12 cellular contexts compared by ENCODE assay signal in genomic region chr4:102616661-102617060, GRCh38.
A peak's percentile ranks its signal among the peaks of the same experiment; 100 is the strongest.
DNase-seq lines count a peak whose midpoint lies in the region; ATAC-seq and TF ChIP-seq lines count a peak whose summit lies in the region.
"Had no signal": no experiment of that assay in that cellular context is flagged by ENCODE, and none has a peak within 500 bp of the region (broad histone marks: within the 10 kb centered on the region; RNA-seq: fewer than 3 reads in every experiment).

No MANE protein-coding gene starts in this region.

- H3K36me3 Mint-ChIP-seq in activated T-cell treated with anti-CD3 and anti-CD28 coated beads, Interleukin-2, amount 50 U/mL, for 72 hours (ENCODE audit: insufficient read depth in 2 of 2) = peaks cover 27 to 45% of the 10 kb centered on the region in 2 donors
- H3K36me3 Mint-ChIP-seq in activated naive CD8-positive, alpha-beta T cell = peaks cover 53% of the 10 kb centered on the region
- H3K36me3 Mint-ChIP-seq in naive thymus-derived CD8-positive, alpha-beta T cell = peaks cover 30 to 55% (median 44%) of the 10 kb centered on the region in 3 donors

- H3K27ac Mint-ChIP-seq in activated T-cell treated with anti-CD3 and anti-CD28 coated beads, Interleukin-2, amount 50 U/mL, for 72 hours = peak overlapping the region; percentile 60
- H3K27ac Mint-ChIP-seq in activated naive CD8-positive, alpha-beta T cell = peak overlapping the region; percentile 98
- peak overlapping the region; percentile 45 to 100 (median 76) for H3K27ac Mint-ChIP-seq in naive thymus-derived CD8-positive, alpha-beta T cell
- H3K27ac Mint-ChIP-seq: dendritic cell treated with granulocyte-macrophage colony-stimulating factor and Interleukin-4, amounts not matched to agents 40 ng/mL and 50 ng/mL, for 4 days had no signal

- POLR2A ChIA-PET in naive thymus-derived CD8-positive, alpha-beta T cell (lab: Charles Lee) = interaction anchor here (1.2 to 1.5 kb wide), 2 partner anchors 14 to 211 kb away, joined by 4 to 9 read pairs; partner anchors contain the start of gene UBE2D3

- peak overlapping the region in 1 of 2 donors; percentile 26 for H3K4me3 Mint-ChIP-seq in activated T-cell treated with anti-CD3 and anti-CD28 coated beads, Interleukin-2, amount 50 U/mL, for 72 hours
- H3K4me3 Mint-ChIP-seq in activated naive CD8-positive, alpha-beta T cell = no peak overlapping the region
- H3K4me3 Mint-ChIP-seq in naive thymus-derived CD8-positive, alpha-beta T cell = peak overlapping the region in 5 of 10 donors; percentile 41 to 71 (median 59)
- H3K4me3 Mint-ChIP-seq: dendritic cell treated with granulocyte-macrophage colony-stimulating factor and Interleukin-4, amounts not matched to agents 40 ng/mL and 50 ng/mL, for 4 days had no signal

- ATAC-seq in activated T-cell treated with anti-CD3 and anti-CD28 coated beads, Interleukin-2, amount 50 U/mL, for 72 hours (replicated peaks in 1 of 2) = peak; percentile 3 to 7
- no peak for ATAC-seq in naive thymus-derived CD8-positive, alpha-beta T cell
- no peak for ATAC-seq in omental fat pad (ENCODE audit: low FRiP score)
- ATAC-seq: gastrocnemius medialis, left lobe of liver had no signal

- no peaks in the 10 kb centered on the region for H3K27me3 Mint-ChIP-seq in activated T-cell treated with anti-CD3 and anti-CD28 coated beads, Interleukin-2, amount 50 U/mL, for 72 hours (ENCODE audit: low read depth)
- no peaks in the 10 kb centered on the region for H3K27me3 Mint-ChIP-seq in activated naive CD8-positive, alpha-beta T cell
- no peaks in the 10 kb centered on the region for H3K27me3 Mint-ChIP-seq in naive thymus-derived CD8-positive, alpha-beta T cell
- H3K27me3 Mint-ChIP-seq: dendritic cell treated with granulocyte-macrophage colony-stimulating factor and Interleukin-4, amounts not matched to agents 40 ng/mL and 50 ng/mL, for 4 days had no signal

- no peaks in the 10 kb centered on the region for H3K9me3 Mint-ChIP-seq in activated T-cell treated with anti-CD3 and anti-CD28 coated beads, Interleukin-2, amount 50 U/mL, for 72 hours
- H3K9me3 Mint-ChIP-seq in activated naive CD8-positive, alpha-beta T cell (ENCODE audit: low read depth) = peaks cover 5% of the 10 kb centered on the region
- no peaks in the 10 kb centered on the region for H3K9me3 Mint-ChIP-seq in naive thymus-derived CD8-positive, alpha-beta T cell
- H3K9me3 Mint-ChIP-seq: dendritic cell treated with granulocyte-macrophage colony-stimulating factor and Interleukin-4, amounts not matched to agents 40 ng/mL and 50 ng/mL, for 4 days had no signal

- TF ChIP-seq CTCF in omental fat pad (IDR thresholded peaks at IDR 0.05) = no peak

- DNase-seq in activated T-cell treated with anti-CD3 and anti-CD28 coated beads, Interleukin-2, amount 50 U/mL, for 72 hours = peak in 1 of 2 donors; percentile 44
- no peak for DNase-seq in activated T-cell treated with anti-CD3 and anti-CD28 coated beads, Interleukin-2, amount 50 U/mL, for 48 hours
- DNase-seq in NCI-H510A (lab: John Stamatoyannopoulos, UW) (peak; percentile 6), omental fat pad (ENCODE audit: low spot score) (no peak), posterior cingulate gyrus (no peak), NCI-H1436 (lab: John Stamatoyannopoulos, UW) (no peak)
- DNase-seq in naive thymus-derived CD8-positive, alpha-beta T cell = peak in 1 of 10 donors; percentile 27
- DNase-seq: gastrocnemius medialis; stimulated activated naive CD4-positive, alpha-beta T cell treated with Interleukin-2 at 50 U/mL for 16 hours had no signal

- H3K4me1 Mint-ChIP-seq in activated T-cell treated with anti-CD3 and anti-CD28 coated beads, Interleukin-2, amount 50 U/mL, for 72 hours (ENCODE audit: low read depth) = peaks cover 78% of the 10 kb centered on the region
- peaks cover 80% of the 10 kb centered on the region for H3K4me1 Mint-ChIP-seq in activated naive CD8-positive, alpha-beta T cell (ENCODE audit: low read depth)
- peaks cover 25 to 70% (median 61%) of the 10 kb centered on the region in 4 donors for H3K4me1 Mint-ChIP-seq in naive thymus-derived CD8-positive, alpha-beta T cell

- intact Hi-C loops in posterior cingulate gyrus (cut with DNase I) = no loop called here

Comparison
In these comparisons a context has a peak if more than half of its experiments do, and no peak if none do; other contexts are left out.
1. ATAC-seq: peak in activated T-cell treated with anti-CD3 and anti-CD28 coated beads, Interleukin-2, amount 50 U/mL, for 72 hours (2 of 2); none in naive thymus-derived CD8-positive, alpha-beta T cell (0 of 2) and omental fat pad (single experiment).
2. Peak in every context shown above with its lines, with median percentiles within 50 percentile points of each other: H3K27ac Mint-ChIP-seq.